18 cellular contexts compared by ENCODE assay signal in the genomic region with DNA sequence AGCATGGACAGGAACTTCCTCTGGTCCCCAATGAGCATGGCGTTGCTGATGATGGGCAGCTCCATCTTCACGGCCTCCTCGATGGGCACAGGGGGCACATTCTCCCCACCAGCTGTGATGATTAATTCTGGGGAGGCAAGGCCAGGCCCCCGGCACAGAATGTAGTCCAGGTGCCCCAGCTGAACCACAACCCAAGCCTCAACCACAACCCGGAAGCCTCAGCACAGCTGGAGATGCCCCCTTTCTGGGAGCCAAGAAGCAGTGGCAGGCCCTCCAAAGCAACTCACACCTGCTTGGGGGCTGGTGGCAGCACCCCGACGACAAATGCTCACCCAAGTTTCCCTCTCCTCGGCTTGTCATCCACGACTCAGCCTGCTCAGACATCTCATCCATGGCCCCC. TPM values are rescaled to one million over a fixed set of nuclear protein-coding genes. Genes with fewer than 3 reads are reported as not detected.
DNase-seq lines count a peak whose midpoint lies in the region; ATAC-seq and TF ChIP-seq lines count a peak whose summit lies in the region.
"Had no signal": no experiment of that assay in that cellular context is flagged by ENCODE, and none has a peak within 500 bp of the region (broad histone marks: within the 10 kb centered on the region; RNA-seq: fewer than 3 reads in every experiment).

No MANE protein-coding gene starts in this region.

- H4K20me1 ChIP-seq in Loucy (ENCODE audit: insufficient read depth, low read length, poor library complexity, severe bottlenecking), result no peaks in the 10 kb centered on the region

- H3K4me1 ChIP-seq in Loucy (ENCODE audit: insufficient read depth, low read length, poor library complexity, severe bottlenecking) (peaks cover 42% of the 10 kb centered on the region), right cardiac atrium (ENCODE audit: control insufficient read depth, insufficient read depth, low read length) (no peaks in the 10 kb centered on the region)
- H3K4me1 ChIP-seq: parathyroid adenoma had no signal

- DNase-seq in activated CD4-positive, alpha-beta T cell treated with anti-CD3 and anti-CD28 coated beads, Interleukin-2, amount 10 ng/mL, durations not matched to agents 24 days and 14 days, result no peak
- no peak for DNase-seq in activated CD4-positive, alpha-beta T cell treated with anti-CD3 and anti-CD28 coated beads for 1 hour
- DNase-seq in activated naive CD8-positive, alpha-beta T cell treated with anti-CD3 and anti-CD28 coated beads, Interleukin-2, amount 50 U/mL, for 24 hours, result no peak
- DNase-seq in stimulated activated naive CD8-positive, alpha-beta T cell treated with anti-CD3 and anti-CD28 coated beads, Interleukin-15, Interleukin-2, amounts not matched to agents 100 U/mL and 50 U/mL, for 24 hours, result no peak
- no peak for DNase-seq in right cardiac atrium
- DNase-seq in D341Med (ENCODE audit: low spot score), result no peak
- DNase-seq: activated CD4-positive, alpha-beta T cell treated with anti-CD3 and anti-CD28 coated beads, Interleukin-2, amount 50 U/mL, for 1 hour; activated effector memory CD4-positive, alpha-beta T cell treated with Interleukin-2 at 50 U/mL for 16 hours; brain microvascular endothelial cell; heart right ventricle; MG63; NCI-H2107; NCI-H774 had no signal

- H3K27me3 ChIP-seq in Loucy (ENCODE audit: insufficient read depth, low read length, poor library complexity, severe bottlenecking) (no peaks in the 10 kb centered on the region), right cardiac atrium (ENCODE audit: control insufficient read depth, insufficient read depth) (no peaks in the 10 kb centered on the region)
- H3K27me3 ChIP-seq: brain microvascular endothelial cell, heart right ventricle, MG63 had no signal

- no peak for TF ChIP-seq CTCF in Loucy (conservative IDR thresholded peaks at IDR 0.05; ENCODE audit: low read length)

- H3K4me1 Mint-ChIP-seq in activated CD4-positive, alpha-beta T cell treated with anti-CD3 and anti-CD28 coated beads, Interleukin-2, amount 10 ng/mL, durations not matched to agents 24 days and 14 days, result peaks cover 33% of the 10 kb centered on the region
- H3K4me1 Mint-ChIP-seq in activated naive CD8-positive, alpha-beta T cell treated with anti-CD3 and anti-CD28 coated beads, Interleukin-2, amount 50 U/mL, for 24 hours, result peaks cover 29% of the 10 kb centered on the region

- H3K79me2 ChIP-seq in Loucy (ENCODE audit: insufficient read depth, low read length), result no peaks in the 10 kb centered on the region
- H3K79me2 ChIP-seq: parathyroid adenoma had no signal

- no peaks in the 10 kb centered on the region for H3F3A ChIP-seq in Loucy (ENCODE audit: low read depth)

- H3K4me2 ChIP-seq in Loucy (ENCODE audit: low read depth, low read length, poor library complexity, severe bottlenecking), result peak overlapping the region; percentile 76

- no peaks in the 10 kb centered on the region for H3K9me3 ChIP-seq in Loucy (ENCODE audit: insufficient read depth, low read depth, low read length)
- no peaks in the 10 kb centered on the region for H3K9me3 ChIP-seq in right cardiac atrium (ENCODE audit: control insufficient read depth, low read length)
- H3K9me3 ChIP-seq: heart right ventricle, MG63 had no signal

- H3K27ac ChIP-seq in right cardiac atrium (ENCODE audit: low read length), result no peak overlapping the region
- H3K27ac ChIP-seq: brain microvascular endothelial cell, heart right ventricle, parathyroid adenoma had no signal

- no peaks in the 10 kb centered on the region for H3K27me3 Mint-ChIP-seq in activated CD4-positive, alpha-beta T cell treated with anti-CD3 and anti-CD28 coated beads, Interleukin-2, amount 10 ng/mL, durations not matched to agents 24 days and 14 days
- H3K27me3 Mint-ChIP-seq in activated naive CD8-positive, alpha-beta T cell treated with anti-CD3 and anti-CD28 coated beads, Interleukin-2, amount 50 U/mL, for 24 hours, result no peaks in the 10 kb centered on the region

- peaks cover 41% of the 10 kb centered on the region for H3K36me3 Mint-ChIP-seq in activated CD4-positive, alpha-beta T cell treated with anti-CD3 and anti-CD28 coated beads, Interleukin-2, amount 10 ng/mL, durations not matched to agents 24 days and 14 days (ENCODE audit: low read depth)
- peaks cover 34% of the 10 kb centered on the region for H3K36me3 Mint-ChIP-seq in activated naive CD8-positive, alpha-beta T cell treated with anti-CD3 and anti-CD28 coated beads, Interleukin-2, amount 50 U/mL, for 24 hours (ENCODE audit: low read depth)

- intact Hi-C loops in activated CD4-positive, alpha-beta T cell treated with anti-CD3 and anti-CD28 coated beads, Interleukin-2, amount 10 ng/mL, durations not matched to agents 24 days and 14 days (cut with micrococcal nuclease), result loop anchor here (5.0 kb wide), 1 partner anchor 42 kb away; the partner anchor contains the start of gene CIB2
- intact Hi-C loops in right cardiac atrium (cut with DNase I), result loop anchor here in 1 of 4 donors (10.0 kb wide), 1 partner anchor 70 kb away; no protein-coding TSS in a partner anchor

- H3K9me2 ChIP-seq in Loucy (replicated peaks; ENCODE audit: low read depth, low read length), result no peaks in the 10 kb centered on the region

- WGBS in right cardiac atrium, result 74% methylated on average over 9 of the region's 9 CpGs

- H3K27ac Mint-ChIP-seq in activated CD4-positive, alpha-beta T cell treated with anti-CD3 and anti-CD28 coated beads, Interleukin-2, amount 10 ng/mL, durations not matched to agents 24 days and 14 days, result no peak overlapping the region
- H3K27ac Mint-ChIP-seq in activated naive CD8-positive, alpha-beta T cell treated with anti-CD3 and anti-CD28 coated beads, Interleukin-2, amount 50 U/mL, for 24 hours, result no peak overlapping the region

- H3K9me3 Mint-ChIP-seq in activated CD4-positive, alpha-beta T cell treated with anti-CD3 and anti-CD28 coated beads, Interleukin-2, amount 10 ng/mL, durations not matched to agents 24 days and 14 days, result no peaks in the 10 kb centered on the region
- H3K9me3 Mint-ChIP-seq in activated naive CD8-positive, alpha-beta T cell treated with anti-CD3 and anti-CD28 coated beads, Interleukin-2, amount 50 U/mL, for 24 hours, result no peaks in the 10 kb centered on the region

- ATAC-seq in activated naive CD8-positive, alpha-beta T cell treated with anti-CD3 and anti-CD28 coated beads, Interleukin-2, amount 50 U/mL, for 24 hours, result peak; percentile 29
- ATAC-seq in stimulated activated naive CD8-positive, alpha-beta T cell treated with anti-CD3 and anti-CD28 coated beads, Interleukin-15, Interleukin-2, amounts not matched to agents 100 U/mL and 50 U/mL, for 24 hours, result peak; percentile 44
- no peak for ATAC-seq in right cardiac atrium
- ATAC-seq in GM19467 (IDR thresholded peaks at IDR 0.05; ENCODE audit: unreplicated experiment), result no peak

- H3K4me3 ChIP-seq in Loucy (ENCODE audit: low read length, poor library complexity, severe bottlenecking), result peak overlapping the region; percentile 56
- H3K4me3 ChIP-seq in right cardiac atrium (ENCODE audit: low read length), result no peak overlapping the region
- H3K4me3 ChIP-seq: heart right ventricle, MG63 had no signal

- H3K36me3 ChIP-seq in Loucy (ENCODE audit: insufficient read depth, low read length), result peaks cover 11% of the 10 kb centered on the region

- peak overlapping the region; percentile 1 for H3K4me3 Mint-ChIP-seq in activated CD4-positive, alpha-beta T cell treated with anti-CD3 and anti-CD28 coated beads, Interleukin-2, amount 10 ng/mL, durations not matched to agents 24 days and 14 days
- no peak overlapping the region for H3K4me3 Mint-ChIP-seq in activated naive CD8-positive, alpha-beta T cell treated with anti-CD3 and anti-CD28 coated beads, Interleukin-2, amount 50 U/mL, for 24 hours

- H2AFZ ChIP-seq in Loucy (ENCODE audit: low read length), result no peak overlapping the region
- H2AFZ ChIP-seq: parathyroid adenoma had no signal

- peak overlapping the region; percentile 62 for H3K9ac ChIP-seq in Loucy (ENCODE audit: low read depth, low read length, poor library complexity, severe bottlenecking)
- H3K9ac ChIP-seq: parathyroid adenoma had no signal

RNA-seq across cellular contexts. Expression of gene IDH3A, which starts 25.2 kb away (rescaled TPM):
- 165 and 169 TPM in 2 replicates for total RNA-seq in activated CD4-positive, alpha-beta T cell treated with anti-CD3 and anti-CD28 coated beads, Interleukin-2, amount 10 ng/mL, durations not matched to agents 24 days and 14 days
- total RNA-seq in right cardiac atrium, result 100 to 1,000 TPM; 288 to 523 (median 472) TPM
- 193 TPM for polyA plus RNA-seq in right cardiac atrium

RNA-seq across cellular contexts. Expression of gene CIB2, which starts 43.2 kb away (rescaled TPM):
- total RNA-seq in activated CD4-positive, alpha-beta T cell treated with anti-CD3 and anti-CD28 coated beads, Interleukin-2, amount 10 ng/mL, durations not matched to agents 24 days and 14 days, result 1.2 and 1.5 TPM in 2 replicates
- total RNA-seq in right cardiac atrium, result 10 to 100 TPM; 59.0 to 76.3 (median 64.5) TPM
- polyA plus RNA-seq in right cardiac atrium, result 55.0 TPM

RNA-seq across cellular contexts. Expression of gene ACSBG1, which starts 60.0 kb away (rescaled TPM):
- not detected in 2 replicates for total RNA-seq in activated CD4-positive, alpha-beta T cell treated with anti-CD3 and anti-CD28 coated beads, Interleukin-2, amount 10 ng/mL, durations not matched to agents 24 days and 14 days
- under 1 TPM in 3 of 4 donors, not detected in 1; 0.35 to 0.51 (median 0.42) TPM for total RNA-seq in right cardiac atrium
- polyA plus RNA-seq in right cardiac atrium, result 1.1 TPM
- total RNA-seq: kidney epithelial cell; T-helper 2 cell treated with Interferon-gamma antibody and Interleukin-4, amounts not matched to agents 100 ng/mL and 5 ng/mL, for 36 hours had no signal

Comparison
In these comparisons a context has a peak if more than half of its experiments do, and no peak if none do; other contexts are left out.
1. ATAC-seq: peak in activated naive CD8-positive, alpha-beta T cell treated with anti-CD3 and anti-CD28 coated beads, Interleukin-2, amount 50 U/mL, for 24 hours (single experiment) and stimulated activated naive CD8-positive, alpha-beta T cell treated with anti-CD3 and anti-CD28 coated beads, Interleukin-15, Interleukin-2, amounts not matched to agents 100 U/mL and 50 U/mL, for 24 hours (single experiment); none in right cardiac atrium (0 of 2) and GM19467 (single experiment).
2. RNA of gene CIB2, which starts 43.2 kb away (total RNA-seq): 59.0 to 76.3 TPM in right cardiac atrium; 1.2 to 1.5 TPM in activated CD4-positive, alpha-beta T cell treated with anti-CD3 and anti-CD28 coated beads, Interleukin-2, amount 10 ng/mL, durations not matched to agents 24 days and 14 days; every median in the first group is over 10 times any median in the second.